ENCODE assay signal across 9 cellular contexts in genomic region chr1:214549604-214550338, GRCh38. TPM values are rescaled to one million over a fixed set of nuclear protein-coding genes. Genes with fewer than 3 reads are reported as not detected.
DNase-seq lines count a peak whose midpoint lies in the region; ATAC-seq, FAIRE-seq and TF ChIP-seq lines count a peak whose summit lies in the region.
"Had no signal": no experiment of that assay in that cellular context is flagged by ENCODE, and none has a peak within 500 bp of the region (broad histone marks: within the 10 kb centered on the region; RNA-seq: fewer than 3 reads in every experiment).

No MANE protein-coding gene starts in this region.

- peak overlapping the region; percentile 29 to 93 (median 74); a peak in 3 of 7 replicates for H3K9ac ChIP-seq in H1 (replicated peaks in 1 of 4; ENCODE audit: extremely low read depth in 1 of 4, low read depth in 3 of 4, low read length in 3 of 4)

- FAIRE-seq in H1 (lab: Jason Lieb, UNC): no peak

- ATAC-seq in stimulated activated naive CD8-positive, alpha-beta T cell treated with anti-CD3 and anti-CD28 coated beads, Interleukin-15, Interleukin-2, amounts not matched to agents 100 U/mL and 50 U/mL, for 24 hours: no peak
- ATAC-seq in GM19395 (IDR thresholded peaks at IDR 0.05; ENCODE audit: unreplicated experiment): no peak
- ATAC-seq: stimulated activated effector memory CD8-positive, alpha-beta T cell treated with anti-CD3 and anti-CD28 coated beads, Interleukin-12 subunit alpha, Interleukin-12 subunit beta, amount 100 ng/mL, for 72 hours had no signal

- no peak overlapping the region for H2BK15ac ChIP-seq in H1 (ENCODE audit: low read length)

- CTCF ChIA-PET in H1 (lab: Charles Lee; ENCODE audit: partially characterized antibody): interaction anchor here (1.0 to 7.2 kb wide), 13 partner anchors 10 to 217 kb away, joined by 3 to 54 read pairs (median 5); no protein-coding TSS in a partner anchor

- H3K36me3 ChIP-seq in H1 (ENCODE audit: control insufficient read depth in 2 of 4, insufficient read depth in 4 of 4, low read length in 3 of 4) (no peaks in the 10 kb centered on the region), ovary (no peaks in the 10 kb centered on the region)

- no peak overlapping the region for H3K14ac ChIP-seq in H1 (ENCODE audit: insufficient read length)

- no peak for TF ChIP-seq POLR2A in H1 (IDR thresholded peaks at IDR 0.05; ENCODE audit: control extremely low read depth in 1 of 2, low read depth in 2 of 2, low read length in 2 of 2)
- TF ChIP-seq POLR2A in ovary (IDR thresholded peaks at IDR 0.05): no peak

- H3K4ac ChIP-seq in H1 (replicated peaks; ENCODE audit: insufficient read length, low read depth, low read length): no peak overlapping the region

- H2BK120ac ChIP-seq in H1 (replicated peaks; ENCODE audit: low read depth, low read length): no peak overlapping the region

- peak overlapping the region; percentile 85 to 96 for H3K4me2 ChIP-seq in H1 (ENCODE audit: insufficient read depth in 1 of 2, low read depth in 2 of 2, low read length in 2 of 2)

- H3K4me3 ChIP-seq in H1 (ENCODE audit: extremely low read depth in 1 of 4, insufficient read depth in 2 of 4, low read depth in 3 of 4, low read length in 4 of 4): peak overlapping the region; percentile 80 to 99 (median 92)
- H3K4me3 ChIP-seq in ovary: peak overlapping the region; percentile 68

- H3K79me2 ChIP-seq in H1 (ENCODE audit: control insufficient read depth in 1 of 2, insufficient read depth in 2 of 2, low read length in 2 of 2): peaks cover 25 to 60% of the 10 kb centered on the region in 2 experiments

- no peak overlapping the region for H4K8ac ChIP-seq in H1 (ENCODE audit: extremely low read depth, insufficient read depth, low read length)

- H4K20me1 ChIP-seq in H1 (replicated peaks in 1 of 2; ENCODE audit: control insufficient read depth in 1 of 2, insufficient read depth in 2 of 2, low read length in 2 of 2): peaks cover 2 to 9% of the 10 kb centered on the region in 2 experiments

- no peak overlapping the region for H2AFZ ChIP-seq in H1 (ENCODE audit: low read length)

- H3K23ac ChIP-seq in H1 (ENCODE audit: insufficient read length): no peak overlapping the region

- H2BK20ac ChIP-seq in H1 (ENCODE audit: low read length): no peak overlapping the region; the same call in 1 of the 2 replicates

- H3K27me3 ChIP-seq in H1 (replicated peaks in 1 of 4; ENCODE audit: control insufficient read depth in 3 of 4, extremely low read depth in 1 of 4, insufficient read depth in 3 of 4, low read length in 3 of 4) (no peaks in the 10 kb centered on the region), ovary (no peaks in the 10 kb centered on the region)

- peak; percentile 83 for DNase-seq in DMS 273 (lab: John Stamatoyannopoulos, UW; ENCODE audit: unreplicated experiment)
- DNase-seq in NCI-H1694 (lab: John Stamatoyannopoulos, UW): peak; percentile 27
- DNase-seq in H1 (ENCODE audit: low read depth in 1 of 2, low spot score in 2 of 2): no peak
- DNase-seq in ovary: no peak
- DNase-seq in GM19240 (ENCODE audit: insufficient read length, low spot score): no peak
- no peak for DNase-seq in NCI-H146 (lab: John Stamatoyannopoulos, UW)
- no peak for DNase-seq in stimulated activated naive CD8-positive, alpha-beta T cell treated with anti-CD3 and anti-CD28 coated beads, Interleukin-15, Interleukin-2, amounts not matched to agents 100 U/mL and 50 U/mL, for 24 hours

- no peak overlapping the region for H3K56ac ChIP-seq in H1 (replicated peaks; ENCODE audit: insufficient read length, low read depth, low read length)

- intact Hi-C loops in ovary (cut with DNase I): no loop called here

- TF ChIP-seq CTCF in H1 (IDR thresholded peaks at IDR 0.05; ENCODE audit: control extremely low read depth in 1 of 3, insufficient read depth in 1 of 3, low read depth in 1 of 3, low read length in 3 of 3): peak in 2 of 3 experiments; percentile 5 to 39; a peak in 1 of 4 replicates
- TF ChIP-seq CTCF in ovary (IDR thresholded peaks at IDR 0.05): no peak

- WGBS in H1 (ENCODE audit: extremely low coverage in 1 of 2, insufficient coverage in 1 of 2, insufficient read length in 1 of 2, insufficient replicate concordance in 2 of 2, low coverage in 1 of 2, low lambda C conversion rate in 2 of 2, missing lambda C conversion rate in 1 of 2), 2 experiments: 56% methylated on average over 10 of the region's 10 CpGs; no CpG with 5 or more reads in 1 of the 2 experiments
- WGBS in ovary, 3 donors: 63 to 66% (median 63%) methylated on average over 10 of the region's 10 CpGs

- peaks cover 12% of the 10 kb centered on the region for H3K79me1 ChIP-seq in H1 (ENCODE audit: low read depth, low read length)

- no peak overlapping the region for H2BK12ac ChIP-seq in H1 (ENCODE audit: low read depth, low read length)

- no peak overlapping the region for H4K5ac ChIP-seq in H1 (ENCODE audit: insufficient read length, low read depth, low read length)

- H3K27ac ChIP-seq in H1 (ENCODE audit: low read depth, low read length) (no peak overlapping the region), ovary (peak overlapping the region in 1 of 2 donors; percentile 21)

- H2BK5ac ChIP-seq in H1 (ENCODE audit: low read depth, low read length): no peak overlapping the region

- no peak overlapping the region for H4K91ac ChIP-seq in H1 (replicated peaks; ENCODE audit: insufficient read length, low read length)

- H3K23me2 ChIP-seq in H1 (ENCODE audit: low read depth, low read length): peaks cover 8% of the 10 kb centered on the region; the same call in 1 of the 2 replicates

- H3K9me3 ChIP-seq in H1 (ENCODE audit: insufficient read depth in 2 of 2, low read depth in 1 of 2, low read length in 1 of 2) (no peaks in the 10 kb centered on the region), ovary (no peaks in the 10 kb centered on the region)

- POLR2A ChIA-PET in H1 (lab: Charles Lee; ENCODE audit: partially characterized antibody): interaction anchor here (1.0 to 5.9 kb wide), 15 partner anchors 9 to 127 kb away, joined by 3 to 99 read pairs (median 8); no protein-coding TSS in a partner anchor

- no peak overlapping the region for H2AK5ac ChIP-seq in H1 (ENCODE audit: low read depth, low read length)

- TF ChIP-seq RAD21 in H1 (IDR thresholded peaks at IDR 0.05 in 1 of 2, conservative IDR thresholded peaks at IDR 0.05 in 1 of 2; ENCODE audit: low read depth in 2 of 2, low read length in 2 of 2): no peak; a peak in 1 of 4 replicates

- H3K18ac ChIP-seq in H1 (ENCODE audit: extremely low read depth, low read length): no peak overlapping the region; the same call in 1 of the 2 replicates

- TF ChIP-seq EP300 in H1 (IDR thresholded peaks at IDR 0.05; ENCODE audit: borderline replicate concordance in 1 of 2, low read depth in 2 of 2, low read length in 2 of 2): no peak
- TF ChIP-seq EP300 in ovary (IDR thresholded peaks at IDR 0.05): no peak

- H3K4me1 ChIP-seq in H1 (replicated peaks in 1 of 4; ENCODE audit: control insufficient read depth in 3 of 4, insufficient read depth in 4 of 4, low read length in 3 of 4) (peaks cover 5 to 18% (median 11%) of the 10 kb centered on the region in 4 experiments; a peak in 6 of 7 replicates), ovary (ENCODE audit: insufficient read depth) (peaks cover 4% of the 10 kb centered on the region)

TF ChIP-seq in H1, 55 proteins besides CTCF, POLR2A, EP300 and RAD21 (continues in another document):
- TF ChIP-seq KDM4A (IDR thresholded peaks at IDR 0.05; ENCODE audit: low read depth, low read length, severe bottlenecking) (no peak), RNF2 (IDR thresholded peaks at IDR 0.05; ENCODE audit: borderline replicate concordance, low read depth, low read length, missing control alignments, poor library complexity, severe bottlenecking) (no peak), TEAD4 (IDR thresholded peaks at IDR 0.05; ENCODE audit: low read depth, low read length) (no peak), KDM5A (IDR thresholded peaks at IDR 0.05; ENCODE audit: low read length) (no peak), CHD2 (IDR thresholded peaks at IDR 0.05; ENCODE audit: low read length) (no peak), TBP (IDR thresholded peaks at IDR 0.05; ENCODE audit: low read depth, low read length) (no peak)

RNA-seq across cellular contexts. Expression of gene PTPN14, which starts 1.6 kb away (rescaled TPM):
- total RNA-seq in H1 (2021; fragmentation: NEBNext Ultra II Directional; extraction: Animal tissue kit (Norgen Biotek cat#: 25700)): 77.4 and 93.6 TPM in 2 replicates
- polyA plus RNA-seq in H1 (2011; rRNA removed) (14.4 and 19.8 TPM in 2 replicates), ovary (10 to 100 TPM in 1 of 2 donors, 1 to 10 TPM in 1; 7.6 to 16.5 TPM)
- polyA plus RNA-seq in H1 (2011; cell fraction: cytosol; rRNA removed): 15.5 TPM
- polyA plus RNA-seq in H1 (2011; cell fraction: nucleus; rRNA removed): 38.0 TPM
- polyA plus RNA-seq in H1 (2012, experiment 1 of 2): 11.9 to 20.9 TPM (median 16.0 TPM) in 4 replicates
- 2.1 TPM for polyA plus RNA-seq in H1 (2012, experiment 2 of 2)
- polyA plus RNA-seq in H1 (2013, experiment 1 of 2): 22.6 TPM
- 21.4 TPM for polyA plus RNA-seq in H1 (2013, experiment 2 of 2)
- polyA minus RNA-seq in H1 (2011; rRNA and poly(A)+ RNA removed): 76.1 and 85.9 TPM in 2 replicates
- polyA minus RNA-seq in H1 (2011; cell fraction: cytosol; rRNA and poly(A)+ RNA removed): 44.8 TPM
- 80.0 TPM for polyA minus RNA-seq in H1 (2011; cell fraction: nucleus; rRNA and poly(A)+ RNA removed)
- 10 to 100 TPM; 21.6 to 68.9 (median 45.7) TPM for total RNA-seq in ovary

RNA-seq across cellular contexts. Expression of gene CENPF, which starts 53.2 kb away (rescaled TPM):
- 170 and 175 TPM in 2 replicates for total RNA-seq in H1 (2021; fragmentation: NEBNext Ultra II Directional; extraction: Animal tissue kit (Norgen Biotek cat#: 25700))
- polyA plus RNA-seq in H1 (2011; rRNA removed) (10.0 and 13.7 TPM in 2 replicates), ovary (1 to 10 TPM; 1.5 to 2.6 TPM)
- polyA plus RNA-seq in H1 (2011; cell fraction: cytosol; rRNA removed): 38.2 TPM
- polyA plus RNA-seq in H1 (2011; cell fraction: nucleus; rRNA removed): 41.1 TPM
- 71.6 to 132 TPM (median 92.6 TPM) in 4 replicates for polyA plus RNA-seq in H1 (2012, experiment 1 of 2)
- polyA plus RNA-seq in H1 (2012, experiment 2 of 2): 4.1 TPM
- 79.3 TPM for polyA plus RNA-seq in H1 (2013, experiment 1 of 2)
- 70.9 TPM for polyA plus RNA-seq in H1 (2013, experiment 2 of 2)
- polyA minus RNA-seq in H1 (2011; rRNA and poly(A)+ RNA removed): 41.5 and 53.5 TPM in 2 replicates
- 43.7 TPM for polyA minus RNA-seq in H1 (2011; cell fraction: cytosol; rRNA and poly(A)+ RNA removed)
- polyA minus RNA-seq in H1 (2011; cell fraction: nucleus; rRNA and poly(A)+ RNA removed): 82.6 TPM
- total RNA-seq in ovary: 1 to 10 TPM in 5 of 7 donors, under 1 TPM in 2; 0.45 to 2.3 (median 1.3) TPM

Comparison
In these comparisons a context has a peak if more than half of its experiments do, and no peak if none do; other contexts are left out.
1. DNase-seq: peak in DMS 273 (single experiment) and NCI-H1694 (single experiment); none in H1 (0 of 2), ovary (0 of 5), GM19240 (single experiment), NCI-H146 (single experiment) and stimulated activated naive CD8-positive, alpha-beta T cell treated with anti-CD3 and anti-CD28 coated beads, Interleukin-15, Interleukin-2, amounts not matched to agents 100 U/mL and 50 U/mL, for 24 hours (single experiment).
2. CTCF ChIP-seq: peak in H1 (2 of 3); none in ovary (0 of 3).
3. RNA of gene CENPF, which starts 53.2 kb away (total RNA-seq): 170 to 175 TPM in H1; 0.45 to 2.3 TPM in ovary; every median in the first group is over 10 times any median in the second.